Comparison of ENCODE assay signal across 29 cellular contexts in the genomic region with DNA sequence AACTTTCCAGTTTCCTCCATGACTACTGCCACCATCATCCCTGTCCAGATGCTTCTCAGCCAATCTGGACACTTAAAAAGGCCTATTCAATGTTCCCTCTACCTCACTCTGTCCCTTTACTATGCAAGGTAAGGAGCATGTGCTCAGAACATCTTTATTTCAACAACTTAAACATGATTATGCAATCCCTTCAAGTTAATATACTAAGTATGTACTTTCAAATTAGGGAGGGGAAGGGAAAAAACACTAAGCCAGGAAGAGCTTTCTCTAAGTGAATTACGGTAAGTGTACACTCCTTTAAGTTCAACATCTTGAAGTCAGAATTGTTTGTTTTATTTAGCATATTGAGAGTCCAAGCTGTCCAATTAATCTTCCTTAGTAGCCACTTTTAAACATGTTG.
"Had no signal": no experiment of that assay in that cellular context is flagged by ENCODE, and none has a peak within 500 bp of the region (broad histone marks: within the 10 kb centered on the region; RNA-seq: fewer than 3 reads in every experiment).

No MANE protein-coding gene starts in this region.

- H3K4me2 ChIP-seq: KMS-11, SK-N-SH had no signal

- H3K4me1 ChIP-seq: ascending aorta, body of pancreas, SJCRH30 had no signal

- H3K27ac ChIP-seq: ascending aorta, body of pancreas, cardiac muscle cell, KMS-11, RWPE1, SJCRH30, VCaP had no signal

- H3K36me3 ChIP-seq: cardiac muscle cell, MG63 had no signal

- H3K9me3 ChIP-seq: ascending aorta, body of pancreas, MG63, SJCRH30, SK-N-SH had no signal

- H3K9ac ChIP-seq: KMS-11, SK-N-SH had no signal

- DNase-seq: activated CD4-positive, alpha-beta memory T cell treated with anti-CD3 and anti-CD28 coated beads, Interleukin-2, amount 10 ng/mL, durations not matched to agents 7 days and 5 days; activated CD4-positive, alpha-beta T cell treated with anti-CD3 and anti-CD28 coated beads, Interleukin-2, amount 10 ng/mL, durations not matched to agents 7 days and 5 days; activated CD4-positive, CD25-positive, alpha-beta regulatory T cell; activated naive CD4-positive, alpha-beta T cell treated with anti-CD3 and anti-CD28 coated beads, Interleukin-2, amount 50 U/mL, for 16 hours; activated naive CD8-positive, alpha-beta T cell treated with anti-CD3 and anti-CD28 coated beads, Interleukin-2, amount 10 ng/mL, durations not matched to agents 7 days and 5 days; activated T-cell treated with anti-CD3 and anti-CD28 coated beads for 4 hours; amniotic stem cell; body of pancreas; MG63; MV-4-11; NCI-H1092 treated with DMSO at 0.1 percent for 48 hours; NCI-H1417 treated with DMSO at 0.1 percent for 48 hours; NCI-H1694 treated with DMSO at 0.1 percent for 48 hours; NCI-H2029 treated with DMSO at 0.1 percent for 48 hours; NCI-H345; NCI-H510A; NCI-H69; NK-92 treated with Interleukin-12 subunit alpha and Interleukin-12 subunit beta, amount 100 ng/mL, for 24 hours; OCI-M1; Right ventricle myocardium superior; SJCRH30; SK-N-SH; T-helper 1 cell had no signal

- H3K4me3 ChIP-seq: ascending aorta, body of pancreas, cardiac muscle cell, MG63, SJCRH30 had no signal

- ATAC-seq: body of pancreas, Panc1 had no signal

- H3K27me3 ChIP-seq: ascending aorta, body of pancreas, cardiac muscle cell, MG63, SJCRH30 had no signal
